ENCODE assay signal across 14 cellular contexts in genomic region chr5:142474426-142474825, GRCh38.
DNase-seq lines count a peak whose midpoint lies in the region; ATAC-seq and TF ChIP-seq lines count a peak whose summit lies in the region.
"Had no signal": no experiment of that assay in that cellular context is flagged by ENCODE, and none has a peak within 500 bp of the region (broad histone marks: within the 10 kb centered on the region; RNA-seq: fewer than 3 reads in every experiment).

No MANE protein-coding gene starts in this region.

- H3K4me3 ChIP-seq in H7 (ENCODE audit: insufficient read depth, low read depth, low read length): no peak overlapping the region
- H3K4me3 ChIP-seq: mucosa of descending colon had no signal

- no peaks in the 10 kb centered on the region for H3K27me3 ChIP-seq in H7 (ENCODE audit: control insufficient read depth, insufficient read depth, low read length)

- H3K36me3 ChIP-seq in H7 (replicated peaks; ENCODE audit: control insufficient read depth, insufficient read depth, low read length): no peaks in the 10 kb centered on the region

- DNase-seq in AG20443 (ENCODE audit: low spot score) (peak; percentile 53), HCEC 1CT (peak; percentile 55), fibroblast of peridontal ligament (ENCODE audit: extremely low read depth) (peak; percentile 64), NCI-H187 treated with DMSO at 0.1 percent for 48 hours (lab: John Stamatoyannopoulos, UW) (no peak), anterior cingulate cortex (lab: John Stamatoyannopoulos, UW) (no peak), T-helper 1 cell (no peak), H7 (no peak)
- DNase-seq: activated naive CD4-positive, alpha-beta T cell treated with anti-CD3 and anti-CD28 coated beads, Interleukin-2, amount 50 U/mL, for 16 hours; AML-193; mucosa of descending colon; NCI-H1436 treated with DMSO at 0.1 percent for 48 hours; NCI-H510A treated with DMSO at 0.1 percent for 48 hours; stimulated activated naive B cell treated with anti-CD40 and anti-IgM and Interleukin-4, amounts not matched to agents 10 μg/mL and 1 μg/mL and 100 μg/mL, for 72 hours had no signal

- peak; percentile 70 for ATAC-seq in SK-N-SH treated with all-trans-retinoic acid at 6 μM for 48 hours
- ATAC-seq: mucosa of descending colon; stimulated activated naive B cell treated with anti-CD40 and anti-IgM and Interleukin-4, amounts not matched to agents 10 μg/mL and 1 μg/mL and 100 μg/mL, for 72 hours had no signal

TF ChIP-seq in SK-N-SH treated with all-trans-retinoic acid at 6 μM for 48 hours, 23 proteins besides CTCF, POLR2A, EP300 and RAD21:
- TF ChIP-seq GLIS3 (CRISPR knock-in tag; IDR thresholded peaks at IDR 0.05) (no peak), ZC3H10 (CRISPR knock-in tag; IDR thresholded peaks at IDR 0.05) (no peak), TCF4 (CRISPR knock-in tag; IDR thresholded peaks at IDR 0.05; ENCODE audit: borderline replicate concordance) (no peak), RARB (CRISPR knock-in tag; IDR thresholded peaks at IDR 0.05) (no peak), TSHZ2 (CRISPR knock-in tag; IDR thresholded peaks at IDR 0.05) (no peak)
- TF ChIP-seq, protein P1, sequence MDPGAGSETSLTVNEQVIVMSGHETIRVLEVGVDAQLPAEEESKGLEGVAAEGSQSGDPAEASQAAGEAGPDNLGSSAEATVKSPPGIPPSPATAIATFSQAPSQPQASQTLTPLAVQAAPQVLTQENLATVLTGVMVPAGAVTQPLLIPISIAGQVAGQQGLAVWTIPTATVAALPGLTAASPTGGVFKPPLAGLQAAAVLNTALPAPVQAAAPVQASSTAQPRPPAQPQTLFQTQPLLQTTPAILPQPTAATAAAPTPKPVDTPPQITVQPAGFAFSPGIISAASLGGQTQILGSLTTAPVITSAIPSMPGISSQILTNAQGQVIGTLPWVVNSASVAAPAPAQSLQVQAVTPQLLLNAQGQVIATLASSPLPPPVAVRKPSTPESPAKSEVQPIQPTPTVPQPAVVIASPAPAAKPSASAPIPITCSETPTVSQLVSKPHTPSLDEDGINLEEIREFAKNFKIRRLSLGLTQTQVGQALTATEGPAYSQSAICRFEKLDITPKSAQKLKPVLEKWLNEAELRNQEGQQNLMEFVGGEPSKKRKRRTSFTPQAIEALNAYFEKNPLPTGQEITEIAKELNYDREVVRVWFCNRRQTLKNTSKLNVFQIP (CRISPR knock-in tag; IDR thresholded peaks at IDR 0.05; ENCODE audit: borderline replicate concordance, low read depth): no peak
- TF ChIP-seq, protein P2, sequence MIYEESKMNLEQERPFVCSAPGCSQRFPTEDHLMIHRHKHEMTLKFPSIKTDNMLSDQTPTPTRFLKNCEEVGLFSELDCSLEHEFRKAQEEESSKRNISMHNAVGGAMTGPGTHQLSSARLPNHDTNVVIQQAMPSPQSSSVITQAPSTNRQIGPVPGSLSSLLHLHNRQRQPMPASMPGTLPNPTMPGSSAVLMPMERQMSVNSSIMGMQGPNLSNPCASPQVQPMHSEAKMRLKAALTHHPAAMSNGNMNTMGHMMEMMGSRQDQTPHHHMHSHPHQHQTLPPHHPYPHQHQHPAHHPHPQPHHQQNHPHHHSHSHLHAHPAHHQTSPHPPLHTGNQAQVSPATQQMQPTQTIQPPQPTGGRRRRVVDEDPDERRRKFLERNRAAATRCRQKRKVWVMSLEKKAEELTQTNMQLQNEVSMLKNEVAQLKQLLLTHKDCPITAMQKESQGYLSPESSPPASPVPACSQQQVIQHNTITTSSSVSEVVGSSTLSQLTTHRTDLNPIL (CRISPR knock-in tag; IDR thresholded peaks at IDR 0.05; ENCODE audit: low read depth): no peak

Comparison
In these comparisons a context has a peak if more than half of its experiments do, and no peak if none do; other contexts are left out.
1. DNase-seq: peak in AG20443 (single experiment), HCEC 1CT (single experiment) and fibroblast of peridontal ligament (single experiment); none in NCI-H187 treated with DMSO at 0.1 percent for 48 hours (single experiment), anterior cingulate cortex (0 of 58), T-helper 1 cell (0 of 5) and H7 (single experiment).